ENCODE assay signal across 17 cellular contexts in the genomic region with DNA sequence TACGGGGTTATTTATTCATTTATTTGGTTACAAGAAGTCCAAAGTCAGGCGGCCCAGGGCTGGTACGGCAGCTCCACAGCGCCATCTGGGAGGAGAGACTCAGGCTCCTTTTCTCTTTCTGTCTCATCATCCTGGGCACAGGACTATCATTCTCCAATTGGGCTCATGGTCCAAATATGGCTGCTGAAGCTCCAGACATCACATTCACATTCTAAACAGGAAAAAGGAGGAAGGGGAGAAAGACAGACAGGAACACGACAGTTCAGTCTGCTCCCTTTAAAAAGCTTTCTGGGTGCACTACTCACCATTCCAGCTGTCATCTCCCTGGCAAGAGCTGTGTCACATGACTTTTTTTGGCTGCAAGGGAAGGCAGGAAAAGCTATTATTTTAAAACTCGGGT.
DNase-seq lines count a peak whose midpoint lies in the region; ATAC-seq and TF ChIP-seq lines count a peak whose summit lies in the region.
"Had no signal": no experiment of that assay in that cellular context is flagged by ENCODE, and none has a peak within 500 bp of the region (broad histone marks: within the 10 kb centered on the region; RNA-seq: fewer than 3 reads in every experiment).

No MANE protein-coding gene starts in this region.

- no peak overlapping the region for H3K4me3 ChIP-seq in Loucy (ENCODE audit: low read length, poor library complexity, severe bottlenecking)
- no peak overlapping the region for H3K4me3 ChIP-seq in neural progenitor cell
- no peak overlapping the region for H3K4me3 ChIP-seq in testis
- H3K4me3 ChIP-seq: coronary artery had no signal

- 73 to 77% methylated on average over 6 of the region's 6 CpGs for WGBS in testis, 2 donors

- peaks cover under 1% of the 10 kb centered on the region; the same call in 1 of the 2 replicates for H3K9me3 ChIP-seq in Loucy (ENCODE audit: insufficient read depth, low read depth, low read length)
- H3K9me3 ChIP-seq in neural progenitor cell (ENCODE audit: low read depth), result peaks cover 4% of the 10 kb centered on the region
- H3K9me3 ChIP-seq in testis, result no peaks in the 10 kb centered on the region

- H3K27me3 ChIP-seq in Loucy (ENCODE audit: insufficient read depth, low read length, poor library complexity, severe bottlenecking) (no peaks in the 10 kb centered on the region), neural progenitor cell (no peaks in the 10 kb centered on the region), testis (no peaks in the 10 kb centered on the region)

- H3K9me3 Mint-ChIP-seq in chondrocyte (ENCODE audit: low read depth) (peaks cover 17% of the 10 kb centered on the region), neural progenitor cell (peaks cover 26% of the 10 kb centered on the region)
- peaks cover 18% of the 10 kb centered on the region for H3K9me3 Mint-ChIP-seq in activated naive CD4-positive, alpha-beta T cell treated with anti-CD3 and anti-CD28 coated beads for 36 hours

- H3K27ac ChIP-seq in neural progenitor cell (no peak overlapping the region), testis (no peak overlapping the region)
- H3K27ac ChIP-seq: coronary artery had no signal

- no peaks in the 10 kb centered on the region for H3F3A ChIP-seq in Loucy (ENCODE audit: low read depth)
- H3F3A ChIP-seq in neural progenitor cell (ENCODE audit: low read depth), result peaks cover 8% of the 10 kb centered on the region

- H3K9me2 ChIP-seq in Loucy (replicated peaks; ENCODE audit: low read depth, low read length), result no peaks in the 10 kb centered on the region

- H3K9ac ChIP-seq in Loucy (ENCODE audit: low read depth, low read length, poor library complexity, severe bottlenecking) (no peak overlapping the region), neural progenitor cell (no peak overlapping the region)

- no peak overlapping the region for H3K27ac Mint-ChIP-seq in chondrocyte (ENCODE audit: unreplicated experiment)
- no peak overlapping the region for H3K27ac Mint-ChIP-seq in neural progenitor cell
- H3K27ac Mint-ChIP-seq in activated naive CD4-positive, alpha-beta T cell treated with anti-CD3 and anti-CD28 coated beads for 36 hours, result no peak overlapping the region
- H3K27ac Mint-ChIP-seq: activated naive CD4-positive, alpha-beta T cell treated with anti-CD3 and anti-CD28 coated beads, Interleukin-2, amount 50 U/mL, for 24 hours; CD4-positive, alpha-beta memory T cell had no signal

- H3K4me3 Mint-ChIP-seq in chondrocyte (ENCODE audit: unreplicated experiment) (no peak overlapping the region), neural progenitor cell (no peak overlapping the region)
- H3K4me3 Mint-ChIP-seq in activated naive CD4-positive, alpha-beta T cell treated with anti-CD3 and anti-CD28 coated beads for 36 hours, result no peak overlapping the region
- H3K4me3 Mint-ChIP-seq: activated naive CD4-positive, alpha-beta T cell treated with anti-CD3 and anti-CD28 coated beads, Interleukin-2, amount 50 U/mL, for 24 hours; CD4-positive, alpha-beta memory T cell had no signal

- H2AFZ ChIP-seq in Loucy (ENCODE audit: low read length) (no peak overlapping the region), neural progenitor cell (replicated peaks) (no peak overlapping the region)

- H3K4me1 Mint-ChIP-seq in chondrocyte (ENCODE audit: low read depth), result no peaks in the 10 kb centered on the region
- peaks cover 8% of the 10 kb centered on the region for H3K4me1 Mint-ChIP-seq in neural progenitor cell
- H3K4me1 Mint-ChIP-seq in activated naive CD4-positive, alpha-beta T cell treated with anti-CD3 and anti-CD28 coated beads for 36 hours (ENCODE audit: low read depth), result no peaks in the 10 kb centered on the region
- H3K4me1 Mint-ChIP-seq: activated naive CD4-positive, alpha-beta T cell treated with anti-CD3 and anti-CD28 coated beads, Interleukin-2, amount 50 U/mL, for 24 hours; CD4-positive, alpha-beta memory T cell had no signal

- H3K79me2 ChIP-seq in Loucy (ENCODE audit: insufficient read depth, low read length) (peaks cover 5% of the 10 kb centered on the region; the same call in 1 of the 2 replicates), neural progenitor cell (ENCODE audit: low read depth) (no peaks in the 10 kb centered on the region)

- H4K20me1 ChIP-seq in Loucy (ENCODE audit: insufficient read depth, low read length, poor library complexity, severe bottlenecking), result no peaks in the 10 kb centered on the region
- H4K20me1 ChIP-seq in neural progenitor cell (ENCODE audit: low read depth), result no peaks in the 10 kb centered on the region

- no peaks in the 10 kb centered on the region for H3K36me3 ChIP-seq in Loucy (ENCODE audit: insufficient read depth, low read length)
- H3K36me3 ChIP-seq in neural progenitor cell, result no peaks in the 10 kb centered on the region
- no peaks in the 10 kb centered on the region for H3K36me3 ChIP-seq in testis (ENCODE audit: low read depth, missing control alignments)

- H3K36me3 Mint-ChIP-seq in chondrocyte (ENCODE audit: low read depth), result no peaks in the 10 kb centered on the region
- H3K36me3 Mint-ChIP-seq in neural progenitor cell, result peaks cover 2% of the 10 kb centered on the region
- peaks cover 1% of the 10 kb centered on the region for H3K36me3 Mint-ChIP-seq in activated naive CD4-positive, alpha-beta T cell treated with anti-CD3 and anti-CD28 coated beads for 36 hours (ENCODE audit: low read depth)

- CTCF ChIA-PET in GM10248 (lab: Yijun Ruan, JAX), result interaction anchor here (1.1 to 3.4 kb wide), 8 partner anchors 8 to 233 kb away, joined by 3 to 19 read pairs (median 4); no protein-coding TSS in a partner anchor
- CTCF ChIA-PET in activated naive CD4-positive, alpha-beta T cell treated with anti-CD3 and anti-CD28 coated beads for 36 hours (lab: Charles Lee), result interaction anchor here (1.0 to 1.9 kb wide), 2 partner anchors 18 to 233 kb away, joined by 5 read pairs; no protein-coding TSS in a partner anchor

- POLR2A ChIA-PET in GM10248 (lab: Yijun Ruan, JAX), result no interaction called here

- DNase-seq in GM10248 (ENCODE audit: extremely low spot score) (no peak), chondrocyte (ENCODE audit: low spot score) (no peak), neural progenitor cell (ENCODE audit: low spot score) (no peak), CD1c-positive myeloid dendritic cell (ENCODE audit: extremely low spot score) (no peak), testis (no peak)
- no peak for DNase-seq in activated naive CD4-positive, alpha-beta T cell treated with anti-CD3 and anti-CD28 coated beads for 36 hours
- DNase-seq: CD4-positive, alpha-beta memory T cell; GF-D8; islet precursor cell; NCI-H1105 treated with DMSO at 0.1 percent for 48 hours; NCI-H510A treated with DMSO at 0.1 percent for 48 hours; SHP77 treated with DMSO at 0.1 percent for 48 hours; stimulated activated naive CD8-positive, alpha-beta T cell treated with anti-CD3 and anti-CD28 coated beads, Interleukin-15, Interleukin-2, amounts not matched to agents 100 U/mL and 50 U/mL, for 24 hours had no signal

- no peak for TF ChIP-seq POLR2A in testis (IDR thresholded peaks at IDR 0.05)

- TF ChIP-seq CTCF in GM10248 (IDR thresholded peaks at IDR 0.05; ENCODE audit: control extremely low read depth, extremely low read depth, low read depth, missing control alignments), result peak; percentile 5
- peak; percentile 66 for TF ChIP-seq CTCF in Loucy (conservative IDR thresholded peaks at IDR 0.05; ENCODE audit: low read length)
- TF ChIP-seq CTCF in chondrocyte (IDR thresholded peaks at IDR 0.05), result peak; percentile 37
- TF ChIP-seq CTCF in neural progenitor cell (IDR thresholded peaks at IDR 0.05), result peak; percentile 41
- TF ChIP-seq CTCF in testis (IDR thresholded peaks at IDR 0.05), result no peak

- no peak for ATAC-seq in HG03045 (IDR thresholded peaks at IDR 0.05; ENCODE audit: unreplicated experiment)
- ATAC-seq: stimulated activated naive CD8-positive, alpha-beta T cell treated with anti-CD3 and anti-CD28 coated beads, Interleukin-15, Interleukin-2, amounts not matched to agents 100 U/mL and 50 U/mL, for 24 hours had no signal

- intact Hi-C loops in testis (cut with DNase I; ENCODE audit: low total_unique reads), result no loop called here
- intact Hi-C loops in activated naive CD4-positive, alpha-beta T cell treated with anti-CD3 and anti-CD28 coated beads for 36 hours (cut with micrococcal nuclease), result no loop called here

- no peak overlapping the region for H3K4me2 ChIP-seq in Loucy (ENCODE audit: low read depth, low read length, poor library complexity, severe bottlenecking)
- no peak overlapping the region for H3K4me2 ChIP-seq in neural progenitor cell

- H3K4me1 ChIP-seq in Loucy (ENCODE audit: insufficient read depth, low read length, poor library complexity, severe bottlenecking) (peaks cover 5% of the 10 kb centered on the region), neural progenitor cell (peaks cover 9% of the 10 kb centered on the region), testis (no peaks in the 10 kb centered on the region)

- peaks cover 4% of the 10 kb centered on the region for H3K27me3 Mint-ChIP-seq in chondrocyte (ENCODE audit: low read depth)
- H3K27me3 Mint-ChIP-seq in neural progenitor cell (ENCODE audit: insufficient read depth, low read depth), result peaks cover 18% of the 10 kb centered on the region
- peaks cover 9% of the 10 kb centered on the region for H3K27me3 Mint-ChIP-seq in activated naive CD4-positive, alpha-beta T cell treated with anti-CD3 and anti-CD28 coated beads for 36 hours (ENCODE audit: low read depth)

Comparison
In these comparisons a context has a peak if more than half of its experiments do, and no peak if none do; other contexts are left out.
1. CTCF ChIP-seq: peak in GM10248 (single experiment), Loucy (single experiment), chondrocyte (single experiment) and neural progenitor cell (single experiment); none in testis (0 of 3).